In genomic region chr17:19657182-19657581, GRCh38 we compare ENCODE assay signal across 21 cellular contexts. TPM values are rescaled to one million over a fixed set of nuclear protein-coding genes. Genes with fewer than 3 reads are reported as not detected.
A peak's percentile ranks its signal among the peaks of the same experiment; 100 is the strongest.
DNase-seq lines count a peak whose midpoint lies in the region; ATAC-seq and TF ChIP-seq lines count a peak whose summit lies in the region.
"Had no signal": no experiment of that assay in that cellular context is flagged by ENCODE, and none has a peak within 500 bp of the region (broad histone marks: within the 10 kb centered on the region; RNA-seq: fewer than 3 reads in every experiment).

No MANE protein-coding gene starts in this region.

- no TSS peak for BruUV-seq in PC-3 (replicated peaks; lab: Mats Ljungman, UMichigan)

- no peaks in the 10 kb centered on the region for H3K27me3 Mint-ChIP-seq in activated T-cell treated with anti-CD3 and anti-CD28 coated beads, Interleukin-2, amount 50 U/mL, for 4 hours (ENCODE audit: low read depth)

- H3K36me3 ChIP-seq in PC-3 (ENCODE audit: low read depth, low read length) (peaks cover 61% of the 10 kb centered on the region), ascending aorta (peaks cover 36 to 49% of the 10 kb centered on the region in 2 donors), liver (ENCODE audit: control insufficient read depth in 4 of 4, insufficient read depth in 3 of 4, low read depth in 1 of 4, low read length in 3 of 4) (peaks cover 2 to 20% (median 7%) of the 10 kb centered on the region in 4 donors), thyroid gland (peaks cover 12 to 15% of the 10 kb centered on the region in 2 donors)

- H3K9ac ChIP-seq in PC-3 (ENCODE audit: low read length) (no peak overlapping the region), liver (ENCODE audit: low read depth in 1 of 2, low read length in 2 of 2) (no peak overlapping the region)
- H3K9ac ChIP-seq: BLaER1 treated with 17β-estradiol and CSF1 and Interleukin-3, amounts not matched to agents 10 nM and 100 nM; SK-N-SH had no signal

- peaks cover 44% of the 10 kb centered on the region for H3K4me1 ChIP-seq in PC-3 (ENCODE audit: insufficient read depth, low read length)
- H3K4me1 ChIP-seq in ascending aorta: peaks cover 3 to 25% of the 10 kb centered on the region in 2 donors
- H3K4me1 ChIP-seq in liver (ENCODE audit: control insufficient read depth in 4 of 4, insufficient read depth in 4 of 4, low read length in 3 of 4): peaks cover 9 to 86% (median 72%) of the 10 kb centered on the region in 4 donors
- peaks cover 30 to 57% of the 10 kb centered on the region in 2 donors for H3K4me1 ChIP-seq in thyroid gland

- H3K4me3 Mint-ChIP-seq in activated T-cell treated with anti-CD3 and anti-CD28 coated beads, Interleukin-2, amount 50 U/mL, for 4 hours: no peak overlapping the region
- H3K4me3 Mint-ChIP-seq: CD8-positive, alpha-beta T cell had no signal

- intact Hi-C loops in PC-3 (cut with micrococcal nuclease) (no loop called here), ascending aorta (cut with DNase I) (no loop called here), thyroid gland (cut with DNase I) (no loop called here)

- H3K4me1 Mint-ChIP-seq in activated T-cell treated with anti-CD3 and anti-CD28 coated beads, Interleukin-2, amount 50 U/mL, for 4 hours (ENCODE audit: low read depth): no peaks in the 10 kb centered on the region

- no peaks in the 10 kb centered on the region for H3K9me3 Mint-ChIP-seq in activated T-cell treated with anti-CD3 and anti-CD28 coated beads, Interleukin-2, amount 50 U/mL, for 4 hours
- H3K9me3 Mint-ChIP-seq: CD8-positive, alpha-beta T cell had no signal

- H2AFZ ChIP-seq in PC-3 (ENCODE audit: low read length): no peak overlapping the region

- H3K9me3 ChIP-seq in PC-3 (ENCODE audit: low read length) (no peaks in the 10 kb centered on the region), ascending aorta (no peaks in the 10 kb centered on the region), liver (ENCODE audit: control insufficient read depth in 4 of 4, low read length in 3 of 4) (no peaks in the 10 kb centered on the region), thyroid gland (no peaks in the 10 kb centered on the region)
- H3K9me3 ChIP-seq: SK-N-SH had no signal

- TF ChIP-seq CTCF in PC-3 (conservative IDR thresholded peaks at IDR 0.05; ENCODE audit: low read depth, low read length): no peak
- TF ChIP-seq CTCF in ascending aorta (IDR thresholded peaks at IDR 0.05): no peak
- TF ChIP-seq CTCF in liver (IDR thresholded peaks at IDR 0.05; ENCODE audit: low read depth, low read length, missing input control): no peak
- TF ChIP-seq CTCF in thyroid gland (IDR thresholded peaks at IDR 0.05): no peak

- 0 out of 2 replicates have a peak, but pooled peaks cover 4% of the 10 kb centered on the region for H4K20me1 ChIP-seq in PC-3 (ENCODE audit: low read length)
- H4K20me1 ChIP-seq: BLaER1 treated with 17β-estradiol and CSF1 and Interleukin-3, amounts not matched to agents 10 nM and 100 nM had no signal

- no peak for ATAC-seq in PC-3
- ATAC-seq in activated T-cell treated with anti-CD3 and anti-CD28 coated beads, Interleukin-2, amount 50 U/mL, for 4 hours: no peak
- ATAC-seq in GM18511 (IDR thresholded peaks at IDR 0.05; ENCODE audit: unreplicated experiment): no peak
- no peak for ATAC-seq in HG02852 (IDR thresholded peaks at IDR 0.05; ENCODE audit: unreplicated experiment)
- ATAC-seq: CD8-positive, alpha-beta T cell had no signal

- WGBS in liver: 36% methylated on average over 2 of the region's 2 CpGs
- 72 to 78% methylated on average over 2 of the region's 2 CpGs for WGBS in thyroid gland, 2 donors

- H3K4me2 ChIP-seq in PC-3 (ENCODE audit: low read length): peak overlapping the region; percentile 9; the same call in 1 of the 2 replicates
- H3K4me2 ChIP-seq: SK-N-SH had no signal

- H3K27me3 ChIP-seq in PC-3 (ENCODE audit: low read length) (no peaks in the 10 kb centered on the region), ascending aorta (no peaks in the 10 kb centered on the region), liver (ENCODE audit: control insufficient read depth in 4 of 4, insufficient read depth in 4 of 4, low read length in 3 of 4) (no peaks in the 10 kb centered on the region), thyroid gland (no peaks in the 10 kb centered on the region)
- H3K27me3 ChIP-seq: BLaER1 treated with 17β-estradiol and CSF1 and Interleukin-3, amounts not matched to agents 10 nM and 100 nM had no signal

- H3K4me3 ChIP-seq in PC-3 (ENCODE audit: low read length) (no peak overlapping the region), ascending aorta (no peak overlapping the region), liver (ENCODE audit: low read depth in 1 of 3, low read length in 3 of 3) (no peak overlapping the region), thyroid gland (replicated peaks in 1 of 3) (no peak overlapping the region)
- H3K4me3 ChIP-seq: BLaER1 treated with 17β-estradiol and CSF1 and Interleukin-3, amounts not matched to agents 10 nM and 100 nM had no signal

- DNase-seq in PC-3 (no peak), ascending aorta (ENCODE audit: low spot score in 2 of 2) (no peak), thyroid gland (no peak)
- DNase-seq in activated T-cell treated with anti-CD3 and anti-CD28 coated beads, Interleukin-2, amount 50 U/mL, for 4 hours: no peak
- DNase-seq: ACHN; CD8-positive, alpha-beta T cell; Karpas-422; NCI-H1694; NCI-H2081 treated with DMSO at 0.1 percent for 48 hours; NCI-H2171 treated with DMSO at 0.1 percent for 48 hours; NCI-H524 treated with DMSO at 0.1 percent for 48 hours; RPMI8226; SHP77 treated with DMSO at 0.1 percent for 48 hours; SK-N-SH had no signal

- H3F3A ChIP-seq in PC-3 (ENCODE audit: low read length, unreplicated experiment): no peaks in the 10 kb centered on the region

- TF ChIP-seq RAD21 in liver (IDR thresholded peaks at IDR 0.05): peak in 1 of 2 donors; percentile 19

- no peak for TF ChIP-seq POLR2A in thyroid gland (IDR thresholded peaks at IDR 0.05)

- H3K27ac ChIP-seq in PC-3 (ENCODE audit: low read length) (no peak overlapping the region), ascending aorta (peak overlapping the region; percentile 5 to 23), liver (ENCODE audit: low read depth in 1 of 2, low read length in 2 of 2) (peak overlapping the region in 1 of 2 donors; percentile 61), thyroid gland (peak overlapping the region; percentile 52 to 63 (median 57))

- H3K36me3 Mint-ChIP-seq in activated T-cell treated with anti-CD3 and anti-CD28 coated beads, Interleukin-2, amount 50 U/mL, for 4 hours (ENCODE audit: insufficient read depth): peaks cover 39% of the 10 kb centered on the region

- CTCF ChIA-PET in PC-3 (lab: Charles Lee): no interaction called here

- no peaks in the 10 kb centered on the region for H3K9me2 ChIP-seq in PC-3 (replicated peaks; ENCODE audit: low read length)
- H3K9me2 ChIP-seq: SK-N-SH had no signal

- peaks cover 55% of the 10 kb centered on the region for H3K79me2 ChIP-seq in PC-3 (ENCODE audit: low read length)

- POLR2A ChIA-PET in PC-3 (lab: Charles Lee; ENCODE audit: unreplicated experiment): no interaction called here

TF ChIP-seq in liver, 16 proteins besides CTCF, POLR2A, EP300 and RAD21 (continues in another document):
- TF ChIP-seq YY1 (IDR thresholded peaks at IDR 0.05) (peak; percentile 75), HNF4G (IDR thresholded peaks at IDR 0.05) (no peak), FOXA2 (IDR thresholded peaks at IDR 0.05) (no peak), EGR1 (IDR thresholded peaks at IDR 0.05; ENCODE audit: low read depth in 2 of 2) (no peak), SP1 (IDR thresholded peaks at IDR 0.05) (no peak), HNF4A (conservative IDR thresholded peaks at IDR 0.05) (peak; percentile 56 to 84), JUND (IDR thresholded peaks at IDR 0.05) (no peak), FOXA1 (IDR thresholded peaks at IDR 0.05) (no peak), RXRA (IDR thresholded peaks at IDR 0.05) (peak in 1 of 2 donors; percentile 54), ZBTB33 (IDR thresholded peaks at IDR 0.05) (no peak), GABPA (IDR thresholded peaks at IDR 0.05 in 1 of 2, conservative IDR thresholded peaks at IDR 0.05 in 1 of 2) (no peak)

RNA-seq across cellular contexts. Expression of gene ALDH3A2, which starts 8.6 kb away (rescaled TPM):
- total RNA-seq in PC-3 (2014; rRNA removed) (125 and 143 TPM in 2 replicates), ascending aorta (189 TPM), liver (100 to 1,000 TPM in 1 of 2 donors, 10 to 100 TPM in 1; 80.6 to 165 TPM), thyroid gland (100 to 1,000 TPM; 198 to 566 (median 366) TPM)
- polyA plus RNA-seq in liver: 10 to 100 TPM; 63.3 to 80.2 TPM
- 10 to 100 TPM; 19.1 to 22.1 (median 19.5) TPM for total RNA-seq in activated T-cell treated with anti-CD3 and anti-CD28 coated beads, Interleukin-2, amount 50 U/mL, for 4 hours

RNA-seq across cellular contexts. Expression of gene SLC47A2, which starts 59.2 kb away (rescaled TPM):
- total RNA-seq in PC-3 (2014; rRNA removed): 0.17 TPM in 1 of 2 replicates, not detected in the other
- total RNA-seq in ascending aorta: not detected
- not detected for total RNA-seq in liver
- polyA plus RNA-seq in liver: under 1 TPM in 1 of 2 donors, not detected in 1; 0.08 TPM
- 1 to 10 TPM in 1 of 4 donors, under 1 TPM in 1, not detected in 2; 0.45 to 1.4 TPM for total RNA-seq in thyroid gland
- total RNA-seq in activated T-cell treated with anti-CD3 and anti-CD28 coated beads, Interleukin-2, amount 50 U/mL, for 4 hours: not detected
- total RNA-seq: CD8-positive, alpha-beta T cell; Daoy; H4; M059J had no signal
- polyA plus RNA-seq: SK-N-SH had no signal
